In genomic region chr18:42604820-42605219, GRCh38 we compare ENCODE assay signal across 9 cellular contexts.
"Had no signal": no experiment of that assay in that cellular context is flagged by ENCODE, and none has a peak within 500 bp of the region (broad histone marks: within the 10 kb centered on the region; RNA-seq: fewer than 3 reads in every experiment).

No MANE protein-coding gene starts in this region.

- DNase-seq: H9, HCEC 1CT, Karpas-422, KBM-7 had no signal

- H2AFZ ChIP-seq: GM23338 had no signal

- H3K9ac ChIP-seq: KMS-11 had no signal

- H3K4me2 ChIP-seq: GM23338, KMS-11 had no signal

- FAIRE-seq: H1, H54 had no signal

- H3K4me3 ChIP-seq: GM23338 had no signal

- H3K27ac ChIP-seq: HL-60, KMS-11 had no signal

- ATAC-seq: GM23338 had no signal
